23 cellular contexts compared by ENCODE assay signal in genomic region chr7:117273325-117274292, GRCh38. TPM values are rescaled to one million over a fixed set of nuclear protein-coding genes. Genes with fewer than 3 reads are reported as not detected.
A peak's percentile ranks its signal among the peaks of the same experiment; 100 is the strongest.
DNase-seq lines count a peak whose midpoint lies in the region; ATAC-seq and TF ChIP-seq lines count a peak whose summit lies in the region.
"Had no signal": no experiment of that assay in that cellular context is flagged by ENCODE, and none has a peak within 500 bp of the region (broad histone marks: within the 10 kb centered on the region; RNA-seq: fewer than 3 reads in every experiment).

No MANE protein-coding gene starts in this region.

- H2BK5ac ChIP-seq in neuronal stem cell (ENCODE audit: low read length): no peak overlapping the region

- H3K4me3 Mint-ChIP-seq in Caco-2 (ENCODE audit: unreplicated experiment): no peak overlapping the region
- H3K4me3 Mint-ChIP-seq in stimulated activated effector memory CD8-positive, alpha-beta T cell treated with anti-CD3 and anti-CD28 coated beads, Interleukin-12 subunit alpha, Interleukin-12 subunit beta, amount 100 ng/mL, for 72 hours: no peak overlapping the region

- no peak overlapping the region for H3K14ac ChIP-seq in neuronal stem cell (ENCODE audit: low read length)

- POLR2A ChIA-PET in Caco-2 (lab: Charles Lee): interaction anchor here (0.6 kb wide), 1 partner anchor 159 kb away, joined by 4 read pairs; no protein-coding TSS in a partner anchor

- peaks cover 18% of the 10 kb centered on the region for H3K27me3 Mint-ChIP-seq in Caco-2 (ENCODE audit: insufficient read depth, unreplicated experiment)

- H2AK5ac ChIP-seq in neuronal stem cell (ENCODE audit: low read depth, low read length): no peak overlapping the region

- in situ Hi-C loops in KBM-7 (cut with MboI; ENCODE audit: low pct_unique_long_range_greater_than_20kb, low sequenced_read_pairs): no loop called here

- no peak overlapping the region for H3K18ac ChIP-seq in neuronal stem cell (ENCODE audit: low read length)

- H3K9ac ChIP-seq in neuronal stem cell (ENCODE audit: low read depth, low read length, poor library complexity): no peak overlapping the region
- H3K9ac ChIP-seq: SK-N-SH had no signal

- H3K9me3 Mint-ChIP-seq in Caco-2 (ENCODE audit: unreplicated experiment): no peaks in the 10 kb centered on the region
- H3K9me3 Mint-ChIP-seq in stimulated activated effector memory CD8-positive, alpha-beta T cell treated with anti-CD3 and anti-CD28 coated beads, Interleukin-12 subunit alpha, Interleukin-12 subunit beta, amount 100 ng/mL, for 72 hours: no peaks in the 10 kb centered on the region

- H3K36me3 Mint-ChIP-seq in Caco-2 (ENCODE audit: insufficient read depth, unreplicated experiment): no peaks in the 10 kb centered on the region
- no peaks in the 10 kb centered on the region for H3K36me3 Mint-ChIP-seq in stimulated activated effector memory CD8-positive, alpha-beta T cell treated with anti-CD3 and anti-CD28 coated beads, Interleukin-12 subunit alpha, Interleukin-12 subunit beta, amount 100 ng/mL, for 72 hours

- intact Hi-C loops in Caco-2 (cut with micrococcal nuclease; ENCODE audit: unreplicated experiment): no loop called here
- intact Hi-C loops in Right ventricle myocardium superior (cut with DNase I): no loop called here

- no peak overlapping the region for H3K4ac ChIP-seq in neuronal stem cell (ENCODE audit: low read length)

- no peak overlapping the region for H3K27ac ChIP-seq in RWPE2 (ENCODE audit: poor library complexity, severe bottlenecking)
- H3K27ac ChIP-seq in neuronal stem cell (replicated peaks; ENCODE audit: low read length): no peak overlapping the region
- H3K27ac ChIP-seq: sigmoid colon had no signal

- ATAC-seq in RWPE2 (ENCODE audit: low read depth): peak; percentile 58
- ATAC-seq in stimulated activated effector memory CD8-positive, alpha-beta T cell treated with anti-CD3 and anti-CD28 coated beads, Interleukin-12 subunit alpha, Interleukin-12 subunit beta, amount 100 ng/mL, for 72 hours: no peak
- ATAC-seq in Right ventricle myocardium superior (ENCODE audit: poor library complexity): no peak
- ATAC-seq: left colon, mucosa of descending colon had no signal

- peak; percentile 99 for DNase-seq in DMS79 treated with DMSO at 0.1 percent for 48 hours (lab: John Stamatoyannopoulos, UW)
- peak; percentile 30 for DNase-seq in NCI-H1417 treated with DMSO at 0.1 percent for 48 hours (lab: John Stamatoyannopoulos, UW)
- peak; percentile 70 for DNase-seq in RWPE2 (ENCODE audit: low spot score)
- DNase-seq in neuronal stem cell (ENCODE audit: low spot score): no peak
- DNase-seq in Caco-2: no peak
- no peak for DNase-seq in KBM-7
- no peak for DNase-seq in stimulated activated effector memory CD8-positive, alpha-beta T cell treated with anti-CD3 and anti-CD28 coated beads, Interleukin-12 subunit alpha, Interleukin-12 subunit beta, amount 100 ng/mL, for 72 hours (ENCODE audit: low spot score in 2 of 2)
- DNase-seq in Right ventricle myocardium superior: no peak
- DNase-seq: activated CD4-positive, alpha-beta T cell treated with anti-CD3 and anti-CD28 coated beads for 48 hours; activated CD8-positive, alpha-beta memory T cell treated with anti-CD3 and anti-CD28 coated beads, Interleukin-2, amount 50 U/mL, for 4 hours; activated gamma-delta T cell treated with Interleukin-2 at 50 U/mL for 16 hours; aorta; GDM1; H7; left colon; mucosa of descending colon; MV-4-11; NCI-H524 treated with DMSO at 0.1 percent for 48 hours; nucleus accumbens; sigmoid colon; SK-N-SH; stimulated activated CD4-positive, alpha-beta T cell treated with anti-CD3 and anti-CD28 coated beads, Interleukin-2, amount 100 ng/mL, for 24 hours; substantia nigra had no signal

- no CpG with 5 or more reads among the region's 15 CpGs for WGBS in neuronal stem cell (ENCODE audit: extremely low coverage in 2 of 2, insufficient read length in 2 of 2, insufficient replicate concordance in 1 of 2), 2 donors

- CTCF ChIA-PET in Caco-2 (lab: Charles Lee): no interaction called here

- no TSS peak for BruUV-seq in Caco-2 (replicated peaks; lab: Mats Ljungman, UMichigan)

- H4K8ac ChIP-seq in neuronal stem cell (ENCODE audit: low read depth, low read length): no peak overlapping the region

- H3K9me3 ChIP-seq in RWPE2 (ENCODE audit: severe bottlenecking) (no peaks in the 10 kb centered on the region), neuronal stem cell (replicated peaks in 1 of 2; ENCODE audit: control insufficient read depth in 2 of 2, insufficient read depth in 1 of 2, low read depth in 1 of 2, low read length in 2 of 2) (no peaks in the 10 kb centered on the region), Caco-2 (no peaks in the 10 kb centered on the region)
- H3K9me3 ChIP-seq: mucosa of descending colon, sigmoid colon, SK-N-SH had no signal

- no peak overlapping the region for H3K4me2 ChIP-seq in neuronal stem cell (ENCODE audit: insufficient read depth, low read length, poor library complexity, severe bottlenecking)
- H3K4me2 ChIP-seq: SK-N-SH had no signal

- H2AFZ ChIP-seq in neuronal stem cell (ENCODE audit: low read length): peak overlapping the region; percentile 34

- H3K27me3 ChIP-seq in RWPE2 (ENCODE audit: insufficient read depth, poor library complexity, severe bottlenecking): no peaks in the 10 kb centered on the region
- H3K27me3 ChIP-seq in neuronal stem cell (ENCODE audit: control insufficient read depth in 3 of 3, insufficient read depth in 3 of 3, low read depth in 1 of 3, low read length in 3 of 3): peaks cover 0 to 26% (median 2%) of the 10 kb centered on the region in 3 experiments
- H3K27me3 ChIP-seq in Caco-2 (replicated peaks; ENCODE audit: control insufficient read depth, insufficient read depth, low read length): peaks cover 1% of the 10 kb centered on the region; the same call in 1 of the 2 replicates
- H3K27me3 ChIP-seq: sigmoid colon had no signal

- H3K79me1 ChIP-seq in neuronal stem cell (ENCODE audit: low read depth, low read length): no peaks in the 10 kb centered on the region

- H2BK15ac ChIP-seq in neuronal stem cell (ENCODE audit: low read length): no peak overlapping the region

- H3K36me3 ChIP-seq in RWPE2 (ENCODE audit: low read depth) (no peaks in the 10 kb centered on the region), neuronal stem cell (replicated peaks in 1 of 2; ENCODE audit: control insufficient read depth in 2 of 2, insufficient read depth in 2 of 2, low read length in 2 of 2) (no peaks in the 10 kb centered on the region), Caco-2 (ENCODE audit: control insufficient read depth, insufficient read depth, low read length) (no peaks in the 10 kb centered on the region)
- H3K36me3 ChIP-seq: sigmoid colon had no signal

- no peaks in the 10 kb centered on the region for H3K4me1 Mint-ChIP-seq in Caco-2 (ENCODE audit: low read depth, unreplicated experiment)
- H3K4me1 Mint-ChIP-seq in stimulated activated effector memory CD8-positive, alpha-beta T cell treated with anti-CD3 and anti-CD28 coated beads, Interleukin-12 subunit alpha, Interleukin-12 subunit beta, amount 100 ng/mL, for 72 hours: no peaks in the 10 kb centered on the region

- H4K91ac ChIP-seq in neuronal stem cell (ENCODE audit: low read depth, low read length, poor library complexity): no peak overlapping the region

- H3K23ac ChIP-seq in neuronal stem cell (ENCODE audit: low read depth, low read length, poor library complexity): no peak overlapping the region

- H3K27ac Mint-ChIP-seq in Caco-2 (ENCODE audit: unreplicated experiment): no peak overlapping the region
- no peak overlapping the region for H3K27ac Mint-ChIP-seq in stimulated activated effector memory CD8-positive, alpha-beta T cell treated with anti-CD3 and anti-CD28 coated beads, Interleukin-12 subunit alpha, Interleukin-12 subunit beta, amount 100 ng/mL, for 72 hours

- H3K4me1 ChIP-seq in RWPE2 (ENCODE audit: insufficient read depth, poor library complexity, severe bottlenecking) (peaks cover 28% of the 10 kb centered on the region), neuronal stem cell (ENCODE audit: control insufficient read depth in 2 of 2, insufficient read depth in 1 of 2, low read depth in 1 of 2, low read length in 2 of 2) (no peaks in the 10 kb centered on the region), Caco-2 (no peaks in the 10 kb centered on the region)

- no peak overlapping the region for H2BK120ac ChIP-seq in neuronal stem cell (ENCODE audit: low read depth, low read length)

- H2BK12ac ChIP-seq in neuronal stem cell (ENCODE audit: low read length): no peak overlapping the region

- TF ChIP-seq CTCF in RWPE2 (IDR thresholded peaks at IDR 0.05; ENCODE audit: poor library complexity, severe bottlenecking) (no peak), Caco-2 (IDR thresholded peaks at IDR 0.05; ENCODE audit: insufficient read depth in 1 of 2, low read depth in 1 of 2, low read length in 1 of 2, severe bottlenecking in 1 of 2, unreplicated experiment in 1 of 2) (no peak)

- no peak overlapping the region for H3K4me3 ChIP-seq in RWPE2 (ENCODE audit: severe bottlenecking)
- H3K4me3 ChIP-seq in neuronal stem cell (ENCODE audit: low read length in 2 of 2): no peak overlapping the region
- no peak overlapping the region for H3K4me3 ChIP-seq in Caco-2 (ENCODE audit: low read depth, low read length)
- H3K4me3 ChIP-seq: mucosa of descending colon, sigmoid colon had no signal

RNA-seq across cellular contexts. Expression of gene WNT2, which starts 49.2 kb away (rescaled TPM):
- polyA plus RNA-seq in neuronal stem cell (2013, experiment 1 of 2): not detected
- not detected for polyA plus RNA-seq in neuronal stem cell (2013, experiment 2 of 2)
- total RNA-seq in Caco-2 (2022) (not detected in 2 replicates), Right ventricle myocardium superior (not detected)
- total RNA-seq: H7, left colon had no signal
- polyA plus RNA-seq: aorta, SK-N-SH had no signal

Comparison
In these comparisons a context has a peak if more than half of its experiments do, and no peak if none do; other contexts are left out.
1. DNase-seq: peak in DMS79 treated with DMSO at 0.1 percent for 48 hours (single experiment), NCI-H1417 treated with DMSO at 0.1 percent for 48 hours (single experiment) and RWPE2 (single experiment); none in neuronal stem cell (single experiment), Caco-2 (0 of 2), KBM-7 (single experiment), stimulated activated effector memory CD8-positive, alpha-beta T cell treated with anti-CD3 and anti-CD28 coated beads, Interleukin-12 subunit alpha, Interleukin-12 subunit beta, amount 100 ng/mL, for 72 hours (0 of 2) and Right ventricle myocardium superior (single experiment).